In the genomic region with DNA sequence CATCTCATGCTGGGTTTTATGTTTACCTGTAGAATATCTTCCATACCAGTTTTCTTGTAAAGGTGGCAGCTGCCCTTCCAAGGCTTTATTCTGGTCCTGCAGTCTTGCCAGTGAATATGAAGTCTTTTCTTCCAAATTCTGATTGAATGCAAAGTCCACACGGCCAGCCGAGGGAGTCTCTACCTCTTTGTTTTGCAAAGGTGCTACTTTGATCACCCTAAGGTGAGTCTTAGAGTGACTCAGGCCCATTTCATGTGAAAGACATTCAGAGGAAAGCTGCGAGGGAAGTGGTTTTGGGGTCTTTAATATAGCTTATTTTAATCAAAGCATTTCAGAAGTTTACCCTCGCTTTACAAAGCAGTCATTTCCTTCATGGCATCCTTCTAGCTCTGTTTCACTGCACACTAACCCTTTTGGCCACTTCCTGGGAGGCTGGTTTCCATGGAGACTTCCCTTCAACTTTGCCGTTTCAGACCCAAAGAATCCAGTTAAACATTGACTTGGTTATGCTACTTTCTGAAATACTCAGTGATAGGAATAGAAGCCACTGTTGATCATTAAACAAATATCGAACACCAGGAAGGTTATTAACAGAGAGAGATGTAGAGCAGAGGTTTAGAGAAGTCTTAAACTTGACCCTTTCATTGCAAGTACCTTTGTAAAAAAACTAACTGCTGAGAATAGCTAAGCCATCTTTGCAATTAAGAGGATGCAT, we compare ENCODE assay signal across 15 cellular contexts. TPM values are rescaled to one million over a fixed set of nuclear protein-coding genes. Genes with fewer than 3 reads are reported as not detected.
A peak's percentile ranks its signal among the peaks of the same experiment; 100 is the strongest.
DNase-seq lines count a peak whose midpoint lies in the region; ATAC-seq and TF ChIP-seq lines count a peak whose summit lies in the region.
"Had no signal": no experiment of that assay in that cellular context is flagged by ENCODE, and none has a peak within 500 bp of the region (broad histone marks: within the 10 kb centered on the region; RNA-seq: fewer than 3 reads in every experiment).

A gene with protein sequence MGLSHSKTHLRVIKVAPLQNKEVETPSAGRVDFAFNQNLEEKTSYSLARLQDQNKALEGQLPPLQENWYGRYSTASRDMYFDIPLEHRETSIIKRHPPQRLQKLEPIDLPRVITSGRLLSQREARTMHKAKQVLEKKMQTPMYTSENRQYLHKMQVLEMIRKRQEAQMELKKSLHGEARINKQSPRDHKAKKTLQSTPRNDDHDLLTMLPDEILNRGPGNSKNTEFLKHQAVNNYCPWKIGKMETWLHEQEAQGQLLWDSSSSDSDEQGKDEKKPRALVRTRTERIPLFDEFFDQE (minus strand): TSS at position 391 of the 715 bp plus-strand sequence. CDS start 142 bp downstream, at position 249.

- peak within 1 kb of the TSS; percentile 82 for H3K4me3 Mint-ChIP-seq in Calu3 (ENCODE audit: low read depth, unreplicated experiment)
- H3K4me3 Mint-ChIP-seq: memory B cell had no signal

- DNase-seq in Calu3 (peak; percentile 71), body of pancreas (peak; percentile 34 to 67 (median 48)), caudate nucleus (lab: John Stamatoyannopoulos, UW) (no peak), HPDE6-E6E7 (ENCODE audit: extremely low spot score) (no peak), uterus (no peak)
- no peak for DNase-seq in activated naive CD4-positive, alpha-beta T cell (lab: John Stamatoyannopoulos, UW)
- DNase-seq: H7; NCI-H1694; stimulated activated CD4-positive, alpha-beta T cell treated with anti-CD3 and anti-CD28 coated beads, Interleukin-15, amount 100 ng/mL, for 24 hours had no signal

- no peaks in the 10 kb centered on the region for H3K9me3 ChIP-seq in body of pancreas
- H3K9me3 ChIP-seq in uterus: no peaks in the 10 kb centered on the region
- H3K9me3 ChIP-seq: thoracic aorta had no signal

- H3K27me3 ChIP-seq in body of pancreas: no peaks in the 10 kb centered on the region
- H3K27me3 ChIP-seq in uterus: no peaks in the 10 kb centered on the region

- CTCF ChIA-PET in Calu3 (lab: Charles Lee): interaction anchor here (0.7 to 1.8 kb wide), 4 partner anchors 18 to 575 kb away, joined by 3 to 5 read pairs (median 4); no protein-coding TSS in a partner anchor

- TF ChIP-seq POLR2A in body of pancreas (IDR thresholded peaks at IDR 0.05) (peak in 2 of 3 donors; percentile 41 to 57), uterus (IDR thresholded peaks at IDR 0.05) (no peak)

- 11 to 14% methylated on average over 6 of the region's 6 CpGs for WGBS in body of pancreas, 2 donors

- H3K4me1 ChIP-seq in body of pancreas: peaks cover 14% of the 10 kb centered on the region
- H3K4me1 ChIP-seq in uterus: no peaks in the 10 kb centered on the region

- no peaks in the 10 kb centered on the region for H3K9me3 Mint-ChIP-seq in Calu3 (ENCODE audit: low read depth, unreplicated experiment)
- H3K9me3 Mint-ChIP-seq: memory B cell had no signal

- ATAC-seq in GM19452 (IDR thresholded peaks at IDR 0.05; ENCODE audit: unreplicated experiment) (peak; percentile 71), HG03095 (IDR thresholded peaks at IDR 0.05; ENCODE audit: unreplicated experiment) (peak; percentile 70), body of pancreas (peak; percentile 91)

- H3K4me1 Mint-ChIP-seq in Calu3 (ENCODE audit: low read depth, unreplicated experiment): peaks cover 16% of the 10 kb centered on the region
- H3K4me1 Mint-ChIP-seq: memory B cell had no signal

- intact Hi-C loops in Calu3 (cut with micrococcal nuclease; ENCODE audit: unreplicated experiment) (loop anchor here (2.0 to 5.0 kb wide), 2 partner anchors 43 to 254 kb away; no protein-coding TSS in a partner anchor), body of pancreas (cut with DNase I) (no loop called here), uterus (cut with DNase I; ENCODE audit: low total_unique reads) (no loop called here)

- TSS peak; percentile 80 for BruUV-seq in Calu3 (replicated peaks; lab: Mats Ljungman, UMichigan)

- H3K36me3 ChIP-seq in body of pancreas (replicated peaks in 1 of 2; ENCODE audit: insufficient read depth in 1 of 2, low read depth in 2 of 2) (no peaks in the 10 kb centered on the region), uterus (no peaks in the 10 kb centered on the region)
- H3K36me3 ChIP-seq: thoracic aorta had no signal

- H3K36me3 Mint-ChIP-seq in Calu3 (ENCODE audit: insufficient read depth, unreplicated experiment): peaks cover 21% of the 10 kb centered on the region
- H3K36me3 Mint-ChIP-seq: memory B cell had no signal

- peak within 1 kb of the TSS; percentile 97 for H3K27ac Mint-ChIP-seq in Calu3 (ENCODE audit: unreplicated experiment)
- H3K27ac Mint-ChIP-seq: memory B cell had no signal

- TF ChIP-seq CTCF in Calu3 (IDR thresholded peaks at IDR 0.05; ENCODE audit: unreplicated experiment) (no peak), body of pancreas (IDR thresholded peaks at IDR 0.05) (no peak), uterus (IDR thresholded peaks at IDR 0.05) (no peak)

- H3K4me3 ChIP-seq in body of pancreas (peak within 1 kb of the TSS in 1 of 2 donors; percentile 9), uterus (no peak within 1 kb of the TSS)
- H3K4me3 ChIP-seq: thoracic aorta had no signal

- peak within 1 kb of the TSS in 3 of 4 donors; percentile 29 to 80 (median 72) for H3K27ac ChIP-seq in body of pancreas
- H3K27ac ChIP-seq in caudate nucleus (ENCODE audit: low read depth, low read length): no peak within 1 kb of the TSS
- H3K27ac ChIP-seq in uterus: no peak within 1 kb of the TSS
- H3K27ac ChIP-seq: C4-2B, epithelial cell of prostate, thoracic aorta had no signal

- no peaks in the 10 kb centered on the region for H3K27me3 Mint-ChIP-seq in Calu3 (ENCODE audit: unreplicated experiment)

RNA-seq across cellular contexts. Expression of the gene that starts here (rescaled TPM):
- total RNA-seq in Calu3 (2022): 58.7 and 81.3 TPM in 2 replicates
- total RNA-seq in body of pancreas: 100 to 1,000 TPM in 1 of 2 donors, 10 to 100 TPM in 1; 97.8 to 123 TPM
- 1 to 10 TPM in 2 of 4 donors, under 1 TPM in 2; 0.26 to 2.8 (median 1.1) TPM for total RNA-seq in uterus
- total RNA-seq: H7, thoracic aorta had no signal

Comparison
In these comparisons a context has a peak if more than half of its experiments do, and no peak if none do; other contexts are left out.
1. RNA of the gene that starts here (total RNA-seq): 97.8 to 123 TPM in body of pancreas and 58.7 to 81.3 TPM in Calu3; 0.26 to 2.8 TPM in uterus; every median in the first group is over 10 times any median in the second.
2. DNase-seq: peak in Calu3 (single experiment) and body of pancreas (4 of 4); none in caudate nucleus (0 of 61), activated naive CD4-positive, alpha-beta T cell (0 of 4), HPDE6-E6E7 (single experiment) and uterus (0 of 2).
3. H3K27ac ChIP-seq: peak in body of pancreas (3 of 4); none in caudate nucleus (single experiment) and uterus (0 of 2).
4. POLR2A ChIP-seq: peak in body of pancreas (2 of 3); none in uterus (0 of 2).
5. Peak in every context shown above with its lines, with median percentiles within 50 percentile points of each other: ATAC-seq.